Comparison of ENCODE assay signal across 16 cellular contexts in genomic region chr10:21314234-21314633, GRCh38.
DNase-seq lines count a peak whose midpoint lies in the region; ATAC-seq, FAIRE-seq and TF ChIP-seq lines count a peak whose summit lies in the region.
"Had no signal": no experiment of that assay in that cellular context is flagged by ENCODE, and none has a peak within 500 bp of the region (broad histone marks: within the 10 kb centered on the region; RNA-seq: fewer than 3 reads in every experiment).

No MANE protein-coding gene starts in this region.

- no peak for TF ChIP-seq CTCF in cardiac muscle cell (IDR thresholded peaks at IDR 0.05; ENCODE audit: low read depth, low read length)
- no peak for TF ChIP-seq CTCF in keratinocyte (optimal IDR thresholded peaks at IDR 0.05 in 1 of 3, IDR thresholded peaks at IDR 0.05 in 1 of 3, conservative IDR thresholded peaks at IDR 0.05 in 1 of 3; ENCODE audit: extremely low read depth in 1 of 3, insufficient read depth in 2 of 3, low read length in 3 of 3)
- TF ChIP-seq CTCF in thyroid gland (IDR thresholded peaks at IDR 0.05), result no peak

- H3K27me3 Mint-ChIP-seq in natural killer cell treated with Interleukin-12 subunit alpha and Interleukin-12 subunit beta and Interleukin-15 and Interleukin-18, amount 100 ng/mL, for 72 hours, result peaks cover 7 to 9% of the 10 kb centered on the region in 2 donors

- H4K20me1 ChIP-seq in keratinocyte (ENCODE audit: control insufficient read depth, extremely low read depth, insufficient read depth, low read length), result no peaks in the 10 kb centered on the region

- peaks cover 26% of the 10 kb centered on the region for H3K4me1 ChIP-seq in cardiac muscle cell (ENCODE audit: low read depth)
- peaks cover 27% of the 10 kb centered on the region for H3K4me1 ChIP-seq in keratinocyte (ENCODE audit: control insufficient read depth, extremely low read depth, insufficient read depth, low read length)
- peaks cover 27 to 32% of the 10 kb centered on the region in 2 donors for H3K4me1 ChIP-seq in thyroid gland

- H3K9me1 ChIP-seq in keratinocyte (ENCODE audit: control insufficient read depth, extremely low read depth, insufficient read depth, low read length), result no peaks in the 10 kb centered on the region

- intact Hi-C loops in left ventricle myocardium superior (cut with micrococcal nuclease), result no loop called here
- intact Hi-C loops in thyroid gland (cut with DNase I), result no loop called here

- no peaks in the 10 kb centered on the region for H3K36me3 Mint-ChIP-seq in natural killer cell treated with Interleukin-12 subunit alpha and Interleukin-12 subunit beta and Interleukin-15 and Interleukin-18, amount 100 ng/mL, for 72 hours
- H3K36me3 Mint-ChIP-seq: naive thymus-derived CD8-positive, alpha-beta T cell had no signal

- 14 to 21% methylated on average over 7 of the region's 7 CpGs for WGBS in thyroid gland, 2 donors

- H3K9me3 Mint-ChIP-seq in natural killer cell treated with Interleukin-12 subunit alpha and Interleukin-12 subunit beta and Interleukin-15 and Interleukin-18, amount 100 ng/mL, for 72 hours, result no peaks in the 10 kb centered on the region
- H3K9me3 Mint-ChIP-seq: activated CD8-positive, alpha-beta T cell treated with anti-CD3 and anti-CD28 coated beads for 36 hours; naive thymus-derived CD8-positive, alpha-beta T cell had no signal

- H3K4me2 ChIP-seq in keratinocyte (ENCODE audit: control insufficient read depth, extremely low read depth, insufficient read depth, low read depth, low read length), result no peak overlapping the region

- H3K79me2 ChIP-seq in keratinocyte (ENCODE audit: control insufficient read depth, insufficient read depth, low read length), result no peaks in the 10 kb centered on the region

- H3K4me1 Mint-ChIP-seq in natural killer cell treated with Interleukin-12 subunit alpha and Interleukin-12 subunit beta and Interleukin-15 and Interleukin-18, amount 100 ng/mL, for 72 hours (ENCODE audit: low read depth in 2 of 2), result no peaks in the 10 kb centered on the region
- H3K4me1 Mint-ChIP-seq: naive thymus-derived CD8-positive, alpha-beta T cell had no signal

- H3K4me3 Mint-ChIP-seq in natural killer cell treated with Interleukin-12 subunit alpha and Interleukin-12 subunit beta and Interleukin-15 and Interleukin-18, amount 100 ng/mL, for 72 hours, result no peak overlapping the region
- H3K4me3 Mint-ChIP-seq: activated CD8-positive, alpha-beta T cell treated with anti-CD3 and anti-CD28 coated beads for 36 hours; naive thymus-derived CD8-positive, alpha-beta T cell had no signal

- H3K27me3 ChIP-seq in cardiac muscle cell, result no peaks in the 10 kb centered on the region
- H3K27me3 ChIP-seq in keratinocyte (ENCODE audit: control insufficient read depth, extremely low read depth, insufficient read depth, low read length), result no peaks in the 10 kb centered on the region
- H3K27me3 ChIP-seq in thyroid gland, result no peaks in the 10 kb centered on the region
- H3K27me3 ChIP-seq: tibial artery had no signal

- H3K27ac Mint-ChIP-seq in natural killer cell treated with Interleukin-12 subunit alpha and Interleukin-12 subunit beta and Interleukin-15 and Interleukin-18, amount 100 ng/mL, for 72 hours, result no peak overlapping the region
- H3K27ac Mint-ChIP-seq: activated CD8-positive, alpha-beta T cell treated with anti-CD3 and anti-CD28 coated beads for 36 hours had no signal

- dilution Hi-C loops in keratinocyte (cut with MboI; ENCODE audit: extremely low pct_ligation_motif_present, low sequenced_read_pairs), result no loop called here

- peak in 1 of 2 donors; percentile 61 for DNase-seq in cardiac muscle cell (ENCODE audit: low read depth in 1 of 2, low spot score in 1 of 2)
- DNase-seq in left ventricle myocardium superior, result no peak
- DNase-seq in astrocyte of the hippocampus (ENCODE audit: low read depth, low spot score), result peak; percentile 84
- no peak for DNase-seq in keratinocyte (ENCODE audit: low read depth, low spot score)
- DNase-seq in thyroid gland, result peak; percentile 31 to 50
- DNase-seq in natural killer cell treated with Interleukin-12 subunit alpha and Interleukin-12 subunit beta and Interleukin-15 and Interleukin-18, amount 100 ng/mL, for 72 hours (ENCODE audit: low spot score), result no peak
- no peak for DNase-seq in anterior cingulate cortex (lab: John Stamatoyannopoulos, UW)
- DNase-seq in NCI-H774 (lab: John Stamatoyannopoulos, UW), result no peak
- DNase-seq: ACHN; activated CD8-positive, alpha-beta T cell treated with anti-CD3 and anti-CD28 coated beads for 36 hours; activated gamma-delta T cell; caudate nucleus; MV-4-11; naive thymus-derived CD8-positive, alpha-beta T cell; T-helper 9 cell; tibial artery had no signal

- H3K27ac ChIP-seq in cardiac muscle cell (peak overlapping the region; percentile 94), keratinocyte (ENCODE audit: control insufficient read depth, insufficient read depth, low read length) (no peak overlapping the region), thyroid gland (peak overlapping the region; percentile 19 to 53 (median 51))

- TF ChIP-seq POLR2A in thyroid gland (IDR thresholded peaks at IDR 0.05), result no peak

- H3K4me3 ChIP-seq in cardiac muscle cell, result no peak overlapping the region
- H3K4me3 ChIP-seq in keratinocyte (ENCODE audit: control insufficient read depth in 2 of 3, extremely low read depth in 1 of 3, insufficient read depth in 2 of 3, low read depth in 1 of 3, low read length in 3 of 3), result no peak overlapping the region
- no peak overlapping the region for H3K4me3 ChIP-seq in thyroid gland (replicated peaks in 1 of 3)
- H3K4me3 ChIP-seq: tibial artery had no signal

- H3K9ac ChIP-seq in keratinocyte (ENCODE audit: control insufficient read depth, extremely low read depth, insufficient read depth, low read length), result no peak overlapping the region

- ATAC-seq in left ventricle myocardium superior, result no peak
- no peak for ATAC-seq in natural killer cell treated with Interleukin-12 subunit alpha and Interleukin-12 subunit beta and Interleukin-15 and Interleukin-18, amount 100 ng/mL, for 72 hours
- ATAC-seq: activated CD8-positive, alpha-beta T cell treated with anti-CD3 and anti-CD28 coated beads for 36 hours; naive thymus-derived CD8-positive, alpha-beta T cell had no signal

- no peak for FAIRE-seq in keratinocyte (lab: Jason Lieb, UNC)

- peak overlapping the region; percentile 51 for H2AFZ ChIP-seq in keratinocyte (ENCODE audit: control insufficient read depth, low read length)

- H3K9me3 ChIP-seq in cardiac muscle cell (ENCODE audit: low read depth), result no peaks in the 10 kb centered on the region
- no peaks in the 10 kb centered on the region for H3K9me3 ChIP-seq in keratinocyte (ENCODE audit: control insufficient read depth, low read depth, low read length)
- no peaks in the 10 kb centered on the region for H3K9me3 ChIP-seq in thyroid gland
- H3K9me3 ChIP-seq: tibial artery had no signal

- H3K36me3 ChIP-seq in cardiac muscle cell (no peaks in the 10 kb centered on the region), keratinocyte (ENCODE audit: control insufficient read depth in 2 of 2, extremely low read depth in 1 of 2, insufficient read depth in 2 of 2, low read length in 2 of 2) (no peaks in the 10 kb centered on the region), thyroid gland (no peaks in the 10 kb centered on the region)
- H3K36me3 ChIP-seq: tibial artery had no signal

Comparison
In these comparisons a context has a peak if more than half of its experiments do, and no peak if none do; other contexts are left out.
1. DNase-seq: peak in astrocyte of the hippocampus (single experiment) and thyroid gland (2 of 2); none in left ventricle myocardium superior (single experiment), keratinocyte (single experiment), natural killer cell treated with Interleukin-12 subunit alpha and Interleukin-12 subunit beta and Interleukin-15 and Interleukin-18, amount 100 ng/mL, for 72 hours (single experiment), anterior cingulate cortex (0 of 58) and NCI-H774 (single experiment).